7 cellular contexts compared by ENCODE assay signal in genomic region chr12:12606793-12607589, GRCh38. TPM values are rescaled to one million over a fixed set of nuclear protein-coding genes. Genes with fewer than 3 reads are reported as not detected.
A peak's percentile ranks its signal among the peaks of the same experiment; 100 is the strongest.
DNase-seq lines count a peak whose midpoint lies in the region; ATAC-seq lines count a peak whose summit lies in the region.

No MANE protein-coding gene starts in this region.

- H3K27me3 ChIP-seq in skeletal muscle satellite cell (ENCODE audit: control insufficient read depth, insufficient read depth, low read length): no peaks in the 10 kb centered on the region

- DNase-seq in astrocyte of the hippocampus (ENCODE audit: low read depth, low spot score): peak; percentile 91
- no peak for DNase-seq in NCI-H510A treated with DMSO at 0.1 percent for 48 hours (lab: John Stamatoyannopoulos, UW)
- DNase-seq in OCI-M2 (lab: John Stamatoyannopoulos, UW; ENCODE audit: unreplicated experiment): no peak

- H3K4me1 ChIP-seq in skeletal muscle satellite cell (ENCODE audit: control insufficient read depth, insufficient read depth, low read length): peaks cover 15% of the 10 kb centered on the region

- H3K9ac ChIP-seq in skeletal muscle satellite cell (ENCODE audit: low read depth, low read length): no peak overlapping the region

- H3K36me3 ChIP-seq in skeletal muscle satellite cell (ENCODE audit: insufficient read depth, low read length): no peaks in the 10 kb centered on the region

- H3K9me3 ChIP-seq in skeletal muscle satellite cell (replicated peaks; ENCODE audit: low read length): no peaks in the 10 kb centered on the region

- ATAC-seq in GM18909 (IDR thresholded peaks at IDR 0.05; ENCODE audit: poor library complexity, unreplicated experiment) (peak; percentile 41), HG03159 (IDR thresholded peaks at IDR 0.05; ENCODE audit: unreplicated experiment) (peak; percentile 47), HG03196 (IDR thresholded peaks at IDR 0.05; ENCODE audit: unreplicated experiment) (no peak)

- H3K4me2 ChIP-seq in skeletal muscle satellite cell (ENCODE audit: low read length): peak overlapping the region; percentile 25

- H3K4me3 ChIP-seq in skeletal muscle satellite cell (ENCODE audit: low read length): no peak overlapping the region

RNA-seq across cellular contexts. Expression of gene CREBL2, which starts 4.7 kb away (rescaled TPM):
- 18.8 and 24.8 TPM in 2 replicates for total RNA-seq in skeletal muscle satellite cell (2012; rRNA removed)

RNA-seq across cellular contexts. Expression of gene DUSP16, which starts 44.3 kb away (rescaled TPM):
- 3.5 and 3.7 TPM in 2 replicates for total RNA-seq in skeletal muscle satellite cell (2012; rRNA removed)
